In the genomic region with DNA sequence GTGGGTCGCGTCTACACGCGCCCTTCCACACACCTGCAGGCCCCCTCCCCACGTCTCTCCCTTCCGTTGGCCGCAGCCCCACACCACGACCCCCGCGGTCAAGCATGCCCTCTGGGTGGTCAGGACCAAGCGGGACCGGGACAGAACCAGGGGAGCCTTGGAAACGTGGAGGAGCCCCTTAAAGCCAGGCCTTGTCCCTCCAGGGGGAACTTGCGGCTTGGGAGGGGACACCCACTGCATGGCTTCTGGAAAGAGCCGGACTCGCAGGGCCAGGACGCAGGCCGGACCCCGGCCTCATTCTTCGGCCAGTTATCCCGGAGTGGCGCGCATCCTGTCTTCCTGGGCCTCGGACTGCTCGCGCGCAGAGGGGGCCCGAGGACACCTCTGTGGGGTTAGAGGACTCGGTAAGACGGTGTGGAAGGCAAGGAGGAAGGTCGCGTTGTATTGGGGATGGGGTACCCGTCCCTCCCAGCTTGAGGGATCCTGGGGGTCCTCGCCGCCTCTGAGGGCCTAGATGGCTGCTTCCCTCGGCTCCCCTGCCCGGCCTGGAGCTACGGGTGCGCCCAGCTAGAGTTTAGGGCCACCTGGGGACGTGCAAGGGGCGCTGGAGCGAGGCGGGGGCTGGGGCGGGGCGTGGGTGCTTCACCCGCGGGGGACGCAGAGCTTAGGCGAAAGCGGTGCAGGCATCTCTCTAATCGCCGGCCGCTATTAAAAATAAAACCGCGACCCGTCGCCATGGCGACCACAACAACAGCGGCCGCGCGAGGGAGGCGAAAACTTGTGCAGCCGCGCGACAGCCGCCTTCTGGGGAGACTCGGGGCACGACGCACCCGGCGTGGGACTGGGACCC, we compare ENCODE assay signal across 1 cellular context.
TF ChIP-seq lines count a peak whose summit lies in the region.

No MANE protein-coding gene starts in this region.

TF ChIP-seq in HCT116, 20 proteins besides CTCF, POLR2A, EP300 and RAD21 (continued from another document):
- TF ChIP-seq POLR2AphosphoS5 (IDR thresholded peaks at IDR 0.05; ENCODE audit: low read depth, low read length) (no peak), SRF (IDR thresholded peaks at IDR 0.05; ENCODE audit: low read depth) (no peak), CBX3 (IDR thresholded peaks at IDR 0.05; ENCODE audit: low read depth) (no peak), CEBPB (IDR thresholded peaks at IDR 0.05; ENCODE audit: low read depth) (no peak)
